Comparison of ENCODE assay signal across 29 cellular contexts in genomic region chr3:38536686-38537085, GRCh38.
"Had no signal": no experiment of that assay in that cellular context is flagged by ENCODE, and none has a peak within 500 bp of the region (broad histone marks: within the 10 kb centered on the region; RNA-seq: fewer than 3 reads in every experiment).

No MANE protein-coding gene starts in this region.

- H3K4me1 Mint-ChIP-seq: activated B cell treated with CpG ODN at 0.5 μM for 24 hours; activated CD8-positive, alpha-beta memory T cell treated with anti-CD3 and anti-CD28 coated beads, Interleukin-2, amount 10 ng/mL, durations not matched to agents 7 days and 5 days; immature natural killer cell had no signal

- H3K4me1 ChIP-seq: left lung, spleen had no signal

- H3K27ac ChIP-seq: brain microvascular endothelial cell, left lung, spleen, thoracic aorta, vagina had no signal

- DNase-seq: activated B cell treated with CpG ODN at 0.5 μM for 24 hours; activated CD4-positive, alpha-beta T cell treated with anti-CD3 and anti-CD28 coated beads for 36 hours; activated CD4-positive, alpha-beta T cell treated with anti-CD3 and anti-CD28 coated beads, Interleukin-2, amount 50 U/mL, for 4 hours; activated CD8-positive, alpha-beta memory T cell treated with anti-CD3 and anti-CD28 coated beads, Interleukin-2, amount 10 ng/mL, durations not matched to agents 7 days and 5 days; activated gamma-delta T cell treated with Interleukin-2 at 50 U/mL for 16 hours; activated T-cell treated with anti-CD3 and anti-CD28 coated beads, Interleukin-2, amount 50 U/mL, for 1 hour; aorta; brain microvascular endothelial cell; central memory CD4-positive, alpha-beta T cell; dermis blood vessel endothelial cell; effector memory CD4-positive, alpha-beta T cell; foreskin melanocyte; hypothalamus; immature natural killer cell; left lung; mammary epithelial cell; midbrain; retina; spleen; stimulated activated CD4-positive, alpha-beta T cell treated with anti-CD3 and anti-CD28 coated beads, Interleukin-4, amount 100 ng/mL, for 1 hour; stimulated activated naive CD4-positive, alpha-beta T cell treated with Interleukin-2 at 50 U/mL for 16 hours; T1000 had no signal

- ATAC-seq: activated CD4-positive, alpha-beta T cell treated with anti-CD3 and anti-CD28 coated beads for 36 hours; activated CD8-positive, alpha-beta memory T cell treated with anti-CD3 and anti-CD28 coated beads, Interleukin-2, amount 10 ng/mL, durations not matched to agents 7 days and 5 days; activated naive CD4-positive, alpha-beta T cell treated with anti-CD3 and anti-CD28 coated beads, Interleukin-2, amount 50 U/mL, for 72 hours; esophagus mucosa; left lung; natural killer cell treated with Interleukin-12 subunit alpha and Interleukin-12 subunit beta and Interleukin-15 and Interleukin-18, amount 100 ng/mL, for 72 hours had no signal

- H3K4me3 ChIP-seq: left lung, spleen, thoracic aorta, vagina had no signal

- H3K36me3 ChIP-seq: brain microvascular endothelial cell, vagina had no signal

- H3K9me3 ChIP-seq: left lung, spleen, thoracic aorta, vagina had no signal

- H3K27ac Mint-ChIP-seq: activated B cell treated with CpG ODN at 0.5 μM for 24 hours; activated CD4-positive, alpha-beta T cell treated with anti-CD3 and anti-CD28 coated beads for 36 hours; activated CD8-positive, alpha-beta memory T cell treated with anti-CD3 and anti-CD28 coated beads, Interleukin-2, amount 10 ng/mL, durations not matched to agents 7 days and 5 days; immature natural killer cell; progenitor cell of endocrine pancreas; type B pancreatic cell had no signal

- H3K4me3 Mint-ChIP-seq: activated B cell treated with CpG ODN at 0.5 μM for 24 hours; activated CD4-positive, alpha-beta T cell treated with anti-CD3 and anti-CD28 coated beads for 36 hours; activated CD8-positive, alpha-beta memory T cell treated with anti-CD3 and anti-CD28 coated beads, Interleukin-2, amount 10 ng/mL, durations not matched to agents 7 days and 5 days; immature natural killer cell; natural killer cell treated with Interleukin-12 subunit alpha and Interleukin-12 subunit beta and Interleukin-15 and Interleukin-18, amount 100 ng/mL, for 72 hours; type B pancreatic cell had no signal

- H3K9me3 Mint-ChIP-seq: activated B cell treated with CpG ODN at 0.5 μM for 24 hours; activated naive CD4-positive, alpha-beta T cell treated with anti-CD3 and anti-CD28 coated beads, Interleukin-2, amount 50 U/mL, for 72 hours; immature natural killer cell; natural killer cell treated with Interleukin-12 subunit alpha and Interleukin-12 subunit beta and Interleukin-15 and Interleukin-18, amount 100 ng/mL, for 72 hours; type B pancreatic cell had no signal

- H3K27me3 ChIP-seq: brain microvascular endothelial cell, left lung, spleen, vagina had no signal

- H3K27me3 Mint-ChIP-seq: activated B cell treated with CpG ODN at 0.5 μM for 24 hours; activated CD4-positive, alpha-beta T cell treated with anti-CD3 and anti-CD28 coated beads for 36 hours; activated CD8-positive, alpha-beta memory T cell treated with anti-CD3 and anti-CD28 coated beads, Interleukin-2, amount 10 ng/mL, durations not matched to agents 7 days and 5 days; natural killer cell treated with Interleukin-12 subunit alpha and Interleukin-12 subunit beta and Interleukin-15 and Interleukin-18, amount 100 ng/mL, for 72 hours; progenitor cell of endocrine pancreas; type B pancreatic cell had no signal
